32 cellular contexts compared by ENCODE assay signal in genomic region chr10:117184296-117184695, GRCh38. TPM values are rescaled to one million over a fixed set of nuclear protein-coding genes. Genes with fewer than 3 reads are reported as not detected.
"Had no signal": no experiment of that assay in that cellular context is flagged by ENCODE, and none has a peak within 500 bp of the region (broad histone marks: within the 10 kb centered on the region; RNA-seq: fewer than 3 reads in every experiment).

No MANE protein-coding gene starts in this region.

- ATAC-seq: activated CD8-positive, alpha-beta T cell treated with anti-CD3 and anti-CD28 coated beads for 36 hours; activated naive CD8-positive, alpha-beta T cell treated with anti-CD3 and anti-CD28 coated beads, Interleukin-2, amount 50 U/mL, for 24 hours had no signal

- DNase-seq: activated B cell treated with CpG ODN at 0.5 μM for 24 hours; activated CD4-positive, alpha-beta memory T cell treated with anti-CD3 and anti-CD28 coated beads for 36 hours; activated CD4-positive, alpha-beta T cell treated with anti-CD3 and anti-CD28 coated beads for 4 hours; activated CD4-positive, alpha-beta T cell treated with anti-CD3 and anti-CD28 coated beads, Interleukin-2, amount 10 ng/mL, durations not matched to agents 24 days and 14 days; activated CD4-positive, alpha-beta T cell treated with anti-CD3 and anti-CD28 coated beads, Interleukin-2, amount 50 U/mL, for 1 hour; activated CD4-positive, alpha-beta T cell treated with anti-CD3 and anti-CD28 coated beads, Interleukin-2, amount 50 U/mL, for 4 hours; activated CD4-positive, CD25-positive, alpha-beta regulatory T cell treated with anti-CD3 and anti-CD28 coated beads, Interleukin-2, amount 50 U/mL, for 72 hours; activated CD8-positive, alpha-beta memory T cell treated with anti-CD3 and anti-CD28 coated beads, Interleukin-2, amount 50 U/mL, for 48 hours; activated CD8-positive, alpha-beta T cell treated with anti-CD3 and anti-CD28 coated beads for 36 hours; activated effector memory CD4-positive, alpha-beta T cell treated with Interleukin-2 at 50 U/mL for 16 hours; activated gamma-delta T cell; activated naive CD4-positive, alpha-beta T cell treated with anti-CD3 and anti-CD28 coated beads, Interleukin-2, amount 10 ng/mL, durations not matched to agents 7 days and 5 days; activated naive CD4-positive, alpha-beta T cell treated with Interleukin-2 at 50 U/mL for 16 hours; activated naive CD8-positive, alpha-beta T cell treated with anti-CD3 and anti-CD28 coated beads, Interleukin-2, amount 10 ng/mL, durations not matched to agents 7 days and 5 days; activated naive CD8-positive, alpha-beta T cell treated with anti-CD3 and anti-CD28 coated beads, Interleukin-2, amount 50 U/mL, for 24 hours; activated T-cell treated with anti-CD3 and anti-CD28 coated beads, Interleukin-2, amount 50 U/mL, for 24 hours; activated T-cell treated with anti-CD3 and anti-CD28 coated beads, Interleukin-2, amount 50 U/mL, for 48 hours; amygdala; anterior cingulate cortex; caudate nucleus; cerebellar nuclear complex; T-helper 1 cell; T-helper 2 cell; T-helper 9 cell had no signal

- FAIRE-seq: bronchial epithelial cell, TTC549 had no signal

- H3K27me3 ChIP-seq: ascending aorta had no signal

- H3K4me1 ChIP-seq: ascending aorta had no signal

- H3K36me3 ChIP-seq: ascending aorta, cardiac muscle cell had no signal

- H3K4me3 ChIP-seq: ascending aorta, cardiac muscle cell had no signal

- H3K9me3 ChIP-seq: ascending aorta had no signal

- H3K27ac ChIP-seq: ascending aorta, cardiac muscle cell, VCaP had no signal

RNA-seq across cellular contexts. Expression of gene KCNK18, which starts 13.0 kb away (rescaled TPM):
- total RNA-seq: activated B cell treated with CpG ODN at 0.5 μM for 24 hours; activated CD4-positive, alpha-beta memory T cell treated with anti-CD3 and anti-CD28 coated beads for 36 hours; activated CD4-positive, alpha-beta T cell treated with anti-CD3 and anti-CD28 coated beads, Interleukin-2, amount 10 ng/mL, durations not matched to agents 24 days and 14 days; activated CD8-positive, alpha-beta memory T cell treated with anti-CD3 and anti-CD28 coated beads for 36 hours; activated CD8-positive, alpha-beta T cell treated with anti-CD3 and anti-CD28 coated beads for 36 hours; activated naive CD8-positive, alpha-beta T cell treated with anti-CD3 and anti-CD28 coated beads, Interleukin-2, amount 10 ng/mL, durations not matched to agents 7 days and 5 days; activated T-helper 2 cell treated with anti-CD3 and anti-CD28 coated beads, Interferon-gamma antibody, Interleukin-2, Interleukin-4, amounts not matched to agents 10 μg/mL and 5 μg/mL and 100 μg/mL, durations not matched to agents 14 hours and 24 hours and 36 hours; ascending aorta; bronchial epithelial cell; cardiac muscle cell had no signal
- polyA plus RNA-seq: adipose tissue, cardiac muscle cell had no signal

RNA-seq across cellular contexts. Expression of gene VAX1, which starts 46.2 kb away (rescaled TPM):
- total RNA-seq: activated B cell treated with CpG ODN at 0.5 μM for 24 hours; activated CD4-positive, alpha-beta memory T cell treated with anti-CD3 and anti-CD28 coated beads for 36 hours; activated CD4-positive, alpha-beta T cell treated with anti-CD3 and anti-CD28 coated beads, Interleukin-2, amount 10 ng/mL, durations not matched to agents 24 days and 14 days; activated CD8-positive, alpha-beta memory T cell treated with anti-CD3 and anti-CD28 coated beads for 36 hours; activated CD8-positive, alpha-beta T cell treated with anti-CD3 and anti-CD28 coated beads for 36 hours; activated naive CD8-positive, alpha-beta T cell treated with anti-CD3 and anti-CD28 coated beads, Interleukin-2, amount 10 ng/mL, durations not matched to agents 7 days and 5 days; activated T-helper 2 cell treated with anti-CD3 and anti-CD28 coated beads, Interferon-gamma antibody, Interleukin-2, Interleukin-4, amounts not matched to agents 10 μg/mL and 5 μg/mL and 100 μg/mL, durations not matched to agents 14 hours and 24 hours and 36 hours; ascending aorta; bronchial epithelial cell; cardiac muscle cell had no signal
- polyA plus RNA-seq: adipose tissue, cardiac muscle cell had no signal

RNA-seq across cellular contexts. Expression of gene SLC18A2, which starts 56.6 kb away (rescaled TPM):
- total RNA-seq: activated B cell treated with CpG ODN at 0.5 μM for 24 hours; activated CD4-positive, alpha-beta memory T cell treated with anti-CD3 and anti-CD28 coated beads for 36 hours; activated CD4-positive, alpha-beta T cell treated with anti-CD3 and anti-CD28 coated beads, Interleukin-2, amount 10 ng/mL, durations not matched to agents 24 days and 14 days; activated T-helper 2 cell treated with anti-CD3 and anti-CD28 coated beads, Interferon-gamma antibody, Interleukin-2, Interleukin-4, amounts not matched to agents 10 μg/mL and 5 μg/mL and 100 μg/mL, durations not matched to agents 14 hours and 24 hours and 36 hours; ascending aorta; bronchial epithelial cell had no signal
